In genomic region chr6:1382883-1383728, GRCh38 we compare ENCODE assay signal across 1 cellular context.
TF ChIP-seq lines count a peak whose summit lies in the region.

No MANE protein-coding gene starts in this region.

TF ChIP-seq in IMR-90, 13 proteins besides CTCF, POLR2A, EP300 and RAD21 (continued from another document):
- TF ChIP-seq, protein P1, sequence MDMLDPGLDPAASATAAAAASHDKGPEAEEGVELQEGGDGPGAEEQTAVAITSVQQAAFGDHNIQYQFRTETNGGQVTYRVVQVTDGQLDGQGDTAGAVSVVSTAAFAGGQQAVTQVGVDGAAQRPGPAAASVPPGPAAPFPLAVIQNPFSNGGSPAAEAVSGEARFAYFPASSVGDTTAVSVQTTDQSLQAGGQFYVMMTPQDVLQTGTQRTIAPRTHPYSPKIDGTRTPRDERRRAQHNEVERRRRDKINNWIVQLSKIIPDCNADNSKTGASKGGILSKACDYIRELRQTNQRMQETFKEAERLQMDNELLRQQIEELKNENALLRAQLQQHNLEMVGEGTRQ (IDR thresholded peaks at IDR 0.05; ENCODE audit: low read depth, low read length): no peak
- no peak for TF ChIP-seq CHD1 (IDR thresholded peaks at IDR 0.05; ENCODE audit: low read depth, low read length)
TF ChIP-seq in IMR-90: peak in this region for 0.
